In genomic region chr7:132081686-132082085, GRCh38 we compare ENCODE assay signal across 24 cellular contexts.
A peak's percentile ranks its signal among the peaks of the same experiment; 100 is the strongest.
DNase-seq lines count a peak whose midpoint lies in the region; ATAC-seq, FAIRE-seq and TF ChIP-seq lines count a peak whose summit lies in the region.
"Had no signal": no experiment of that assay in that cellular context is flagged by ENCODE, and none has a peak within 500 bp of the region (broad histone marks: within the 10 kb centered on the region; RNA-seq: fewer than 3 reads in every experiment).

No MANE protein-coding gene starts in this region.

- H3K36me3 Mint-ChIP-seq in Caco-2 (ENCODE audit: insufficient read depth, unreplicated experiment): no peaks in the 10 kb centered on the region
- H3K36me3 Mint-ChIP-seq: CD8-positive, alpha-beta memory T cell had no signal

- TF ChIP-seq CTCF in WERI-Rb-1 (IDR thresholded peaks at IDR 0.05; ENCODE audit: low read depth, low read length) (no peak), gastroesophageal sphincter (IDR thresholded peaks at IDR 0.05) (no peak), sigmoid colon (IDR thresholded peaks at IDR 0.05) (no peak), Caco-2 (IDR thresholded peaks at IDR 0.05; ENCODE audit: insufficient read depth in 1 of 2, low read depth in 1 of 2, low read length in 1 of 2, severe bottlenecking in 1 of 2, unreplicated experiment in 1 of 2) (no peak)

- H3K27me3 ChIP-seq in WERI-Rb-1 (ENCODE audit: insufficient read depth, low read depth, severe bottlenecking) (no peaks in the 10 kb centered on the region), gastroesophageal sphincter (no peaks in the 10 kb centered on the region), sigmoid colon (no peaks in the 10 kb centered on the region), Caco-2 (replicated peaks; ENCODE audit: control insufficient read depth, insufficient read depth, low read length) (no peaks in the 10 kb centered on the region; the same call in 1 of the 2 replicates)
- H3K27me3 ChIP-seq: SJCRH30 had no signal

- FAIRE-seq in GM12891 (lab: Jason Lieb, UNC) (no peak), urothelium cell line (lab: Jason Lieb, UNC) (no peak)
- FAIRE-seq: GM12892, GM19239 had no signal

- H3K9me3 ChIP-seq in WERI-Rb-1 (ENCODE audit: severe bottlenecking) (no peaks in the 10 kb centered on the region), gastroesophageal sphincter (no peaks in the 10 kb centered on the region), sigmoid colon (no peaks in the 10 kb centered on the region), Caco-2 (no peaks in the 10 kb centered on the region)

- no peak for DNase-seq in WERI-Rb-1
- peak; percentile 34 for DNase-seq in sigmoid colon
- DNase-seq in NCI-H2227 (lab: John Stamatoyannopoulos, UW; ENCODE audit: unreplicated experiment): no peak
- no peak for DNase-seq in GM12891 (ENCODE audit: insufficient read length, low spot score)
- DNase-seq in urothelium cell line (ENCODE audit: low spot score): no peak
- no peak for DNase-seq in Caco-2
- DNase-seq: Calu3; CD8-positive, alpha-beta memory T cell; DMS79 treated with DMSO at 0.1 percent for 48 hours; GF-D8; KG1; NCI-H1048; NCI-H1417; NCI-H2029 treated with DMSO at 0.1 percent for 48 hours; NCI-H526; NK-92 treated with Interleukin-12 subunit alpha and Interleukin-12 subunit beta, amount 100 ng/mL, for 24 hours; PC-9; SJCRH30 had no signal

- no peak overlapping the region for H3K27ac Mint-ChIP-seq in Caco-2 (ENCODE audit: unreplicated experiment)
- H3K27ac Mint-ChIP-seq: B cell; CD8-positive, alpha-beta memory T cell had no signal

- no peak overlapping the region for H3K4me3 ChIP-seq in WERI-Rb-1 (ENCODE audit: low read depth, low read length)
- no peak overlapping the region for H3K4me3 ChIP-seq in gastroesophageal sphincter
- no peak overlapping the region for H3K4me3 ChIP-seq in sigmoid colon
- no peak overlapping the region for H3K4me3 ChIP-seq in Caco-2 (ENCODE audit: low read depth, low read length)
- H3K4me3 ChIP-seq: PC-9, SJCRH30 had no signal

- H3K4me1 ChIP-seq in gastroesophageal sphincter: peaks cover 3 to 57% (median 13%) of the 10 kb centered on the region in 3 donors
- peaks cover 0 to 41% (median 29%) of the 10 kb centered on the region in 4 donors for H3K4me1 ChIP-seq in sigmoid colon
- no peaks in the 10 kb centered on the region for H3K4me1 ChIP-seq in Caco-2
- H3K4me1 ChIP-seq: SJCRH30 had no signal

- H3K36me3 ChIP-seq in WERI-Rb-1 (no peaks in the 10 kb centered on the region), gastroesophageal sphincter (no peaks in the 10 kb centered on the region), sigmoid colon (no peaks in the 10 kb centered on the region), Caco-2 (ENCODE audit: control insufficient read depth, insufficient read depth, low read length) (no peaks in the 10 kb centered on the region)
- H3K36me3 ChIP-seq: SJCRH30 had no signal

- POLR2A ChIA-PET in Caco-2 (lab: Charles Lee): no interaction called here

- no peaks in the 10 kb centered on the region for H3K4me1 Mint-ChIP-seq in Caco-2 (ENCODE audit: low read depth, unreplicated experiment)
- H3K4me1 Mint-ChIP-seq: B cell; CD8-positive, alpha-beta memory T cell had no signal

- TF ChIP-seq EP300 in gastroesophageal sphincter (IDR thresholded peaks at IDR 0.05) (no peak), sigmoid colon (IDR thresholded peaks at IDR 0.05) (no peak)

- 73% methylated on average over 2 of the region's 2 CpGs; no CpG with 5 or more reads in 1 of the 2 donors for WGBS in gastroesophageal sphincter (ENCODE audit: low coverage in 1 of 2), 2 donors
- WGBS in sigmoid colon, 2 donors: 82 to 95% methylated on average over 2 of the region's 2 CpGs

- peak overlapping the region; percentile 72 for H3K27ac ChIP-seq in WERI-Rb-1
- peak overlapping the region; percentile 63 to 79 (median 73) for H3K27ac ChIP-seq in gastroesophageal sphincter
- peak overlapping the region; percentile 12 to 73 (median 62) for H3K27ac ChIP-seq in sigmoid colon
- H3K27ac ChIP-seq: C4-2B, PC-9, SJCRH30 had no signal

- intact Hi-C loops in sigmoid colon (cut with DNase I) (no loop called here), Caco-2 (cut with micrococcal nuclease; ENCODE audit: unreplicated experiment) (no loop called here)

- H3K27me3 Mint-ChIP-seq in Caco-2 (ENCODE audit: insufficient read depth, unreplicated experiment): peaks cover 10% of the 10 kb centered on the region

- no peaks in the 10 kb centered on the region for H3K9me3 Mint-ChIP-seq in Caco-2 (ENCODE audit: unreplicated experiment)
- H3K9me3 Mint-ChIP-seq: CD8-positive, alpha-beta memory T cell had no signal

- CTCF ChIA-PET in Caco-2 (lab: Charles Lee): no interaction called here

- TF ChIP-seq POLR2A in gastroesophageal sphincter (IDR thresholded peaks at IDR 0.05) (no peak), sigmoid colon (IDR thresholded peaks at IDR 0.05) (no peak), GM12891 (IDR thresholded peaks at IDR 0.05; ENCODE audit: low read depth, low read length) (no peak)

- BruUV-seq in Caco-2 (replicated peaks; lab: Mats Ljungman, UMichigan): no TSS peak

- no peak for ATAC-seq in gastroesophageal sphincter
- ATAC-seq: HCT116 had no signal

- H3K4me3 Mint-ChIP-seq in Caco-2 (ENCODE audit: unreplicated experiment): no peak overlapping the region
- H3K4me3 Mint-ChIP-seq: B cell; CD8-positive, alpha-beta memory T cell had no signal

TF ChIP-seq in GM12891, 5 proteins besides CTCF, POLR2A, EP300 and RAD21:
- TF ChIP-seq TAF1 (IDR thresholded peaks at IDR 0.05; ENCODE audit: low read depth, low read length) (no peak), PAX5 (IDR thresholded peaks at IDR 0.05; ENCODE audit: insufficient read depth, low read length, severe bottlenecking) (no peak), POU2F2 (IDR thresholded peaks at IDR 0.05; ENCODE audit: low read depth, low read length) (no peak), POLR2AphosphoS5 (IDR thresholded peaks at IDR 0.05; ENCODE audit: low read depth, low read length) (no peak)
